Comparison of ENCODE assay signal across 1 cellular context in genomic region chr7:112135815-112136706, GRCh38.
A peak's percentile ranks its signal among the peaks of the same experiment; 100 is the strongest.
TF ChIP-seq lines count a peak whose summit lies in the region.

No MANE protein-coding gene starts in this region.

TF ChIP-seq in HEK293, 187 proteins besides CTCF, POLR2A, EP300 and RAD21 (continued from another document and continues in another):
- peak; percentile 66; the same call in 1 of the 2 replicates for TF ChIP-seq ATF2 (tag by site-specific recombination; IDR thresholded peaks at IDR 0.05; ENCODE audit: low read depth)
- no peak for TF ChIP-seq ZNF155 (tag by site-specific recombination; IDR thresholded peaks at IDR 0.05)
- no peak for TF ChIP-seq ZNF362 (tag by site-specific recombination; IDR thresholded peaks at IDR 0.05)
- no peak for TF ChIP-seq ZNF221 (tag by site-specific recombination; IDR thresholded peaks at IDR 0.05; ENCODE audit: borderline replicate concordance)
- TF ChIP-seq SALL2 (tag by site-specific recombination; IDR thresholded peaks at IDR 0.05; ENCODE audit: borderline replicate concordance), result no peak
- peak; percentile 92 for TF ChIP-seq ZXDB (tag by site-specific recombination; IDR thresholded peaks at IDR 0.05)
- 0 out of 2 replicates have a peak, but pooled peaks have one; percentile 33 for TF ChIP-seq ZFP69B (tag by site-specific recombination; IDR thresholded peaks at IDR 0.05)
- TF ChIP-seq ZNF629 (tag by site-specific recombination; IDR thresholded peaks at IDR 0.05), result peak; percentile 78
- peak; percentile 92 for TF ChIP-seq ZNF561 (tag by site-specific recombination; IDR thresholded peaks at IDR 0.05; ENCODE audit: borderline replicate concordance)
- peak; percentile 91; the same call in 1 of the 2 replicates for TF ChIP-seq ZSCAN30 (tag by site-specific recombination; IDR thresholded peaks at IDR 0.05)
- TF ChIP-seq, protein P1, sequence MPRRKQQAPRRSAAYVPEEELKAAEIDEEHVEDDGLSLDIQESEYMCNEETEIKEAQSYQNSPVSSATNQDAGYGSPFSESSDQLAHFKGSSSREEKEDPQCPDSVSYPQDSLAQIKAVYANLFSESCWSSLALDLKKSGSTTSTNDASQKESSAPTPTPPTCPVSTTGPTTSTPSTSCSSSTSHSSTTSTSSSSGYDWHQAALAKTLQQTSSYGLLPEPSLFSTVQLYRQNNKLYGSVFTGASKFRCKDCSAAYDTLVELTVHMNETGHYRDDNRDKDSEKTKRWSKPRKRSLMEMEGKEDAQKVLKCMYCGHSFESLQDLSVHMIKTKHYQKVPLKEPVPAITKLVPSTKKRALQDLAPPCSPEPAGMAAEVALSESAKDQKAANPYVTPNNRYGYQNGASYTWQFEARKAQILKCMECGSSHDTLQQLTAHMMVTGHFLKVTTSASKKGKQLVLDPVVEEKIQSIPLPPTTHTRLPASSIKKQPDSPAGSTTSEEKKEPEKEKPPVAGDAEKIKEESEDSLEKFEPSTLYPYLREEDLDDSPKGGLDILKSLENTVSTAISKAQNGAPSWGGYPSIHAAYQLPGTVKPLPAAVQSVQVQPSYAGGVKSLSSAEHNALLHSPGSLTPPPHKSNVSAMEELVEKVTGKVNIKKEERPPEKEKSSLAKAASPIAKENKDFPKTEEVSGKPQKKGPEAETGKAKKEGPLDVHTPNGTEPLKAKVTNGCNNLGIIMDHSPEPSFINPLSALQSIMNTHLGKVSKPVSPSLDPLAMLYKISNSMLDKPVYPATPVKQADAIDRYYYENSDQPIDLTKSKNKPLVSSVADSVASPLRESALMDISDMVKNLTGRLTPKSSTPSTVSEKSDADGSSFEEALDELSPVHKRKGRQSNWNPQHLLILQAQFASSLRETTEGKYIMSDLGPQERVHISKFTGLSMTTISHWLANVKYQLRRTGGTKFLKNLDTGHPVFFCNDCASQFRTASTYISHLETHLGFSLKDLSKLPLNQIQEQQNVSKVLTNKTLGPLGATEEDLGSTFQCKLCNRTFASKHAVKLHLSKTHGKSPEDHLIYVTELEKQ (tag by site-specific recombination; IDR thresholded peaks at IDR 0.05; ENCODE audit: borderline replicate concordance), result 0 out of 2 replicates have a peak, but pooled peaks have one; percentile 35
- TF ChIP-seq, protein P2, sequence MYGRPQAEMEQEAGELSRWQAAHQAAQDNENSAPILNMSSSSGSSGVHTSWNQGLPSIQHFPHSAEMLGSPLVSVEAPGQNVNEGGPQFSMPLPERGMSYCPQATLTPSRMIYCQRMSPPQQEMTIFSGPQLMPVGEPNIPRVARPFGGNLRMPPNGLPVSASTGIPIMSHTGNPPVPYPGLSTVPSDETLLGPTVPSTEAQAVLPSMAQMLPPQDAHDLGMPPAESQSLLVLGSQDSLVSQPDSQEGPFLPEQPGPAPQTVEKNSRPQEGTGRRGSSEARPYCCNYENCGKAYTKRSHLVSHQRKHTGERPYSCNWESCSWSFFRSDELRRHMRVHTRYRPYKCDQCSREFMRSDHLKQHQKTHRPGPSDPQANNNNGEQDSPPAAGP (tag by site-specific recombination; IDR thresholded peaks at IDR 0.05), result 0 out of 2 replicates have a peak, but pooled peaks have one; percentile 45
- peak; percentile 69; the same call in 1 of the 2 replicates for TF ChIP-seq OVOL3 (tag by site-specific recombination; IDR thresholded peaks at IDR 0.05)
- peak; percentile 60; the same call in 1 of the 2 replicates for TF ChIP-seq ZNF366 (tag by site-specific recombination; conservative IDR thresholded peaks at IDR 0.05)
- peak; percentile 99 for TF ChIP-seq ZNF843 (tag by site-specific recombination; IDR thresholded peaks at IDR 0.05)
- peak; percentile 88 for TF ChIP-seq ZFHX2 (tag by site-specific recombination; conservative IDR thresholded peaks at IDR 0.05)
- TF ChIP-seq ZBTB17 (tag by site-specific recombination; IDR thresholded peaks at IDR 0.05), result peak; percentile 72
- TF ChIP-seq GLIS1 (tag by site-specific recombination; IDR thresholded peaks at IDR 0.05), result peak; percentile 62
- TF ChIP-seq SCRT1 (tag by site-specific recombination; IDR thresholded peaks at IDR 0.05; ENCODE audit: borderline replicate concordance), result peak; percentile 70; the same call in 1 of the 2 replicates
- TF ChIP-seq, protein P3, sequence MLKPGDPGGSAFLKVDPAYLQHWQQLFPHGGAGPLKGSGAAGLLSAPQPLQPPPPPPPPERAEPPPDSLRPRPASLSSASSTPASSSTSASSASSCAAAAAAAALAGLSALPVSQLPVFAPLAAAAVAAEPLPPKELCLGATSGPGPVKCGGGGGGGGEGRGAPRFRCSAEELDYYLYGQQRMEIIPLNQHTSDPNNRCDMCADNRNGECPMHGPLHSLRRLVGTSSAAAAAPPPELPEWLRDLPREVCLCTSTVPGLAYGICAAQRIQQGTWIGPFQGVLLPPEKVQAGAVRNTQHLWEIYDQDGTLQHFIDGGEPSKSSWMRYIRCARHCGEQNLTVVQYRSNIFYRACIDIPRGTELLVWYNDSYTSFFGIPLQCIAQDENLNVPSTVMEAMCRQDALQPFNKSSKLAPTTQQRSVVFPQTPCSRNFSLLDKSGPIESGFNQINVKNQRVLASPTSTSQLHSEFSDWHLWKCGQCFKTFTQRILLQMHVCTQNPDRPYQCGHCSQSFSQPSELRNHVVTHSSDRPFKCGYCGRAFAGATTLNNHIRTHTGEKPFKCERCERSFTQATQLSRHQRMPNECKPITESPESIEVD (tag by site-specific recombination; IDR thresholded peaks at IDR 0.05), result peak; percentile 98
- 0 out of 2 replicates have a peak, but pooled peaks have one; percentile 69 for TF ChIP-seq HIC1 (tag by site-specific recombination; IDR thresholded peaks at IDR 0.05)
- TF ChIP-seq ZNF146 (tag by site-specific recombination; IDR thresholded peaks at IDR 0.05), result 0 out of 2 replicates have a peak, but pooled peaks have one; percentile 56
- peak; percentile 86 for TF ChIP-seq HOXD13 (CRISPR knock-in tag; IDR thresholded peaks at IDR 0.05; ENCODE audit: borderline replicate concordance)
- TF ChIP-seq KLF10 (tag by site-specific recombination; IDR thresholded peaks at IDR 0.05), result peak; percentile 68; the same call in 1 of the 2 replicates
- TF ChIP-seq ZNF707 (tag by site-specific recombination; IDR thresholded peaks at IDR 0.05), result no peak
- TF ChIP-seq, protein P4, sequence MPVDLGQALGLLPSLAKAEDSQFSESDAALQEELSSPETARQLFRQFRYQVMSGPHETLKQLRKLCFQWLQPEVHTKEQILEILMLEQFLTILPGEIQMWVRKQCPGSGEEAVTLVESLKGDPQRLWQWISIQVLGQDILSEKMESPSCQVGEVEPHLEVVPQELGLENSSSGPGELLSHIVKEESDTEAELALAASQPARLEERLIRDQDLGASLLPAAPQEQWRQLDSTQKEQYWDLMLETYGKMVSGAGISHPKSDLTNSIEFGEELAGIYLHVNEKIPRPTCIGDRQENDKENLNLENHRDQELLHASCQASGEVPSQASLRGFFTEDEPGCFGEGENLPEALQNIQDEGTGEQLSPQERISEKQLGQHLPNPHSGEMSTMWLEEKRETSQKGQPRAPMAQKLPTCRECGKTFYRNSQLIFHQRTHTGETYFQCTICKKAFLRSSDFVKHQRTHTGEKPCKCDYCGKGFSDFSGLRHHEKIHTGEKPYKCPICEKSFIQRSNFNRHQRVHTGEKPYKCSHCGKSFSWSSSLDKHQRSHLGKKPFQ (tag by site-specific recombination; IDR thresholded peaks at IDR 0.05), result peak; percentile 90
- TF ChIP-seq ZNF580 (tag by site-specific recombination; IDR thresholded peaks at IDR 0.05), result peak; percentile 96
- TF ChIP-seq ZSCAN5A (tag by site-specific recombination; IDR thresholded peaks at IDR 0.05), result no peak
- TF ChIP-seq GLI2 (tag by site-specific recombination; IDR thresholded peaks at IDR 0.05; ENCODE audit: borderline replicate concordance, low read depth), result peak; percentile 82; the same call in 1 of the 2 replicates
- peak; percentile 68; the same call in 1 of the 2 replicates for TF ChIP-seq KLF8 (tag by site-specific recombination; IDR thresholded peaks at IDR 0.05)
- TF ChIP-seq, protein P5, sequence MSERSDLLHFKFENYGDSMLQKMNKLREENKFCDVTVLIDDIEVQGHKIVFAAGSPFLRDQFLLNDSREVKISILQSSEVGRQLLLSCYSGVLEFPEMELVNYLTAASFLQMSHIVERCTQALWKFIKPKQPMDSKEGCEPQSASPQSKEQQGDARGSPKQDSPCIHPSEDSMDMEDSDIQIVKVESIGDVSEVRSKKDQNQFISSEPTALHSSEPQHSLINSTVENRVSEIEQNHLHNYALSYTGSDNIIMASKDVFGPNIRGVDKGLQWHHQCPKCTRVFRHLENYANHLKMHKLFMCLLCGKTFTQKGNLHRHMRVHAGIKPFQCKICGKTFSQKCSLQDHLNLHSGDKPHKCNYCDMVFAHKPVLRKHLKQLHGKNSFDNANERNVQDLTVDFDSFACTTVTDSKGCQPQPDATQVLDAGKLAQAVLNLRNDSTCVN (tag by site-specific recombination; optimal IDR thresholded peaks at IDR 0.05), result no peak
- TF ChIP-seq, protein P6, sequence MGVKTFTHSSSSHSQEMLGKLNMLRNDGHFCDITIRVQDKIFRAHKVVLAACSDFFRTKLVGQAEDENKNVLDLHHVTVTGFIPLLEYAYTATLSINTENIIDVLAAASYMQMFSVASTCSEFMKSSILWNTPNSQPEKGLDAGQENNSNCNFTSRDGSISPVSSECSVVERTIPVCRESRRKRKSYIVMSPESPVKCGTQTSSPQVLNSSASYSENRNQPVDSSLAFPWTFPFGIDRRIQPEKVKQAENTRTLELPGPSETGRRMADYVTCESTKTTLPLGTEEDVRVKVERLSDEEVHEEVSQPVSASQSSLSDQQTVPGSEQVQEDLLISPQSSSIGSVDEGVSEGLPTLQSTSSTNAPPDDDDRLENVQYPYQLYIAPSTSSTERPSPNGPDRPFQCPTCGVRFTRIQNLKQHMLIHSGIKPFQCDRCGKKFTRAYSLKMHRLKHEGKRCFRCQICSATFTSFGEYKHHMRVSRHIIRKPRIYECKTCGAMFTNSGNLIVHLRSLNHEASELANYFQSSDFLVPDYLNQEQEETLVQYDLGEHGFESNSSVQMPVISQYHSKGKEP (tag by site-specific recombination; IDR thresholded peaks at IDR 0.05), result peak; percentile 88
- TF ChIP-seq OSR2 (tag by site-specific recombination; IDR thresholded peaks at IDR 0.05), result peak; percentile 87
- TF ChIP-seq ZNF24 (tag by site-specific recombination; IDR thresholded peaks at IDR 0.05), result peak; percentile 89
